In the genomic region with DNA sequence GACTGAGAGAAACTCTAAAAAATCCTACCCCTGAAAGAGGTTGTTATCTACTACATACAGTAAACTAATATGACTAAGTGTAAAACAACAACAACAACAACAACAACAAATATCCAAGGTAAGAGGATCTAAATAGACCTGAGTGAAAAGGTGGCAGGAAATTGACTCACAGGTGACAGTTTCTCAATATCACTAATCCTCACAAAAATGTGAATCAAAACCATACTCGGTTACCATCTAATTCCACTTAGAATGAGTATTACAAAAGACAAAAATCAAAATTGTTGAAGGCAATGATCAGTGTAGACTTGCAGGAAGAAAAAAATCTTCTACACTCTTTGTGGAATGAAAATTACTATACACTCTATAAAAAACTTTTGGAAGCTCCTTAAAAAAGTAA, we compare ENCODE assay signal across 1 cellular context.
TF ChIP-seq lines count a peak whose summit lies in the region.

No MANE protein-coding gene starts in this region.

TF ChIP-seq in GM12878, 131 proteins besides CTCF, POLR2A, EP300 and RAD21 (continues in another document):
- TF ChIP-seq ZNF384 (IDR thresholded peaks at IDR 0.05; ENCODE audit: borderline replicate concordance, low read depth, low read length) = no peak
- no peak for TF ChIP-seq SIX5 (IDR thresholded peaks at IDR 0.05; ENCODE audit: low read depth, low read length, severe bottlenecking)
- TF ChIP-seq TCF12 (IDR thresholded peaks at IDR 0.05; ENCODE audit: low read depth, low read length) = no peak
- TF ChIP-seq NFXL1 (IDR thresholded peaks at IDR 0.05; ENCODE audit: borderline replicate concordance) = no peak
- TF ChIP-seq SREBF2 (IDR thresholded peaks at IDR 0.05; ENCODE audit: low read length) = no peak
- TF ChIP-seq CHD2 (IDR thresholded peaks at IDR 0.05; ENCODE audit: borderline replicate concordance, low read depth, low read length) = no peak
- TF ChIP-seq ATF2 (IDR thresholded peaks at IDR 0.05; ENCODE audit: low read length) = no peak; the same call in 1 of the 2 replicates
- no peak for TF ChIP-seq POU2F2 (IDR thresholded peaks at IDR 0.05; ENCODE audit: borderline replicate concordance, low read depth, low read length)
- no peak for TF ChIP-seq POLR2AphosphoS2 (IDR thresholded peaks at IDR 0.05; ENCODE audit: low read depth, low read length)
- no peak for TF ChIP-seq NRF1 (conservative IDR thresholded peaks at IDR 0.05; ENCODE audit: low read depth, low read length)
- TF ChIP-seq ZNF217 (IDR thresholded peaks at IDR 0.05) = no peak
- TF ChIP-seq HDAC2 (IDR thresholded peaks at IDR 0.05) = no peak
- TF ChIP-seq NFIC (IDR thresholded peaks at IDR 0.05; ENCODE audit: low read depth, low read length) = peak; percentile 85; the same call in 1 of the 2 replicates
- TF ChIP-seq KLF5 (IDR thresholded peaks at IDR 0.05; ENCODE audit: partially characterized antibody) = no peak
- TF ChIP-seq MEF2B (IDR thresholded peaks at IDR 0.05; ENCODE audit: partially characterized antibody, poor library complexity, severe bottlenecking) = no peak
- 0 out of 2 replicates have a peak, but pooled peaks have one; percentile 20 for TF ChIP-seq EED (IDR thresholded peaks at IDR 0.05; ENCODE audit: low read depth)
- TF ChIP-seq IKZF2 (IDR thresholded peaks at IDR 0.05) = no peak
- no peak for TF ChIP-seq MTA3 (IDR thresholded peaks at IDR 0.05; ENCODE audit: borderline replicate concordance, low read length)
- TF ChIP-seq ZZZ3 (IDR thresholded peaks at IDR 0.05; ENCODE audit: control insufficient read depth, insufficient read length, low read depth) = no peak
- no peak for TF ChIP-seq SMAD1 (IDR thresholded peaks at IDR 0.05; ENCODE audit: low read depth, partially characterized antibody)
- no peak for TF ChIP-seq NR2C2 (IDR thresholded peaks at IDR 0.05; ENCODE audit: borderline replicate concordance, control insufficient read depth, insufficient read length, low read depth)
- peak; percentile 97 for TF ChIP-seq JUNB (IDR thresholded peaks at IDR 0.05)
- TF ChIP-seq CREM (IDR thresholded peaks at IDR 0.05; ENCODE audit: low read depth) = peak; percentile 61; the same call in 1 of the 2 replicates
- TF ChIP-seq HDGF (IDR thresholded peaks at IDR 0.05) = no peak
- TF ChIP-seq GATAD2B (conservative IDR thresholded peaks at IDR 0.05; ENCODE audit: low read depth) = no peak
- no peak for TF ChIP-seq KAT2A (conservative IDR thresholded peaks at IDR 0.05; ENCODE audit: control insufficient read depth, low read depth, low read length)
- TF ChIP-seq ETV6 (conservative IDR thresholded peaks at IDR 0.05 in 1 of 2, IDR thresholded peaks at IDR 0.05 in 1 of 2; ENCODE audit: borderline replicate concordance in 1 of 2, low read depth in 1 of 2) = 0 out of 4 replicates have a peak, but pooled peaks of 1 of the 2 experiments have one; percentile 17
- TF ChIP-seq ASH2L (IDR thresholded peaks at IDR 0.05; ENCODE audit: borderline replicate concordance, low read depth) = no peak
- TF ChIP-seq, protein P1, sequence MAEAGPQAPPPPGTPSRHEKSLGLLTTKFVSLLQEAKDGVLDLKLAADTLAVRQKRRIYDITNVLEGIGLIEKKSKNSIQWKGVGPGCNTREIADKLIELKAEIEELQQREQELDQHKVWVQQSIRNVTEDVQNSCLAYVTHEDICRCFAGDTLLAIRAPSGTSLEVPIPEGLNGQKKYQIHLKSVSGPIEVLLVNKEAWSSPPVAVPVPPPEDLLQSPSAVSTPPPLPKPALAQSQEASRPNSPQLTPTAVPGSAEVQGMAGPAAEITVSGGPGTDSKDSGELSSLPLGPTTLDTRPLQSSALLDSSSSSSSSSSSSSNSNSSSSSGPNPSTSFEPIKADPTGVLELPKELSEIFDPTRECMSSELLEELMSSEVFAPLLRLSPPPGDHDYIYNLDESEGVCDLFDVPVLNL (IDR thresholded peaks at IDR 0.05; ENCODE audit: low read depth, low read length) = no peak
- TF ChIP-seq FOS (IDR thresholded peaks at IDR 0.05; ENCODE audit: borderline replicate concordance, extremely low read depth, insufficient read length) = no peak
- TF ChIP-seq ESRRA (IDR thresholded peaks at IDR 0.05; ENCODE audit: low read length) = no peak
- no peak for TF ChIP-seq MYC (IDR thresholded peaks at IDR 0.05; ENCODE audit: insufficient read depth, insufficient read length, insufficient replicate concordance, low read length, severe bottlenecking)
- no peak for TF ChIP-seq STAT1 (conservative IDR thresholded peaks at IDR 0.05)
- no peak for TF ChIP-seq BCL3 (IDR thresholded peaks at IDR 0.05; ENCODE audit: borderline replicate concordance, insufficient read depth, low read depth, low read length, poor library complexity, severe bottlenecking)
- no peak for TF ChIP-seq ZBTB33 (IDR thresholded peaks at IDR 0.05)
- TF ChIP-seq PML (IDR thresholded peaks at IDR 0.05; ENCODE audit: low read length) = peak; percentile 22; the same call in 1 of the 2 replicates
- TF ChIP-seq, protein P2, sequence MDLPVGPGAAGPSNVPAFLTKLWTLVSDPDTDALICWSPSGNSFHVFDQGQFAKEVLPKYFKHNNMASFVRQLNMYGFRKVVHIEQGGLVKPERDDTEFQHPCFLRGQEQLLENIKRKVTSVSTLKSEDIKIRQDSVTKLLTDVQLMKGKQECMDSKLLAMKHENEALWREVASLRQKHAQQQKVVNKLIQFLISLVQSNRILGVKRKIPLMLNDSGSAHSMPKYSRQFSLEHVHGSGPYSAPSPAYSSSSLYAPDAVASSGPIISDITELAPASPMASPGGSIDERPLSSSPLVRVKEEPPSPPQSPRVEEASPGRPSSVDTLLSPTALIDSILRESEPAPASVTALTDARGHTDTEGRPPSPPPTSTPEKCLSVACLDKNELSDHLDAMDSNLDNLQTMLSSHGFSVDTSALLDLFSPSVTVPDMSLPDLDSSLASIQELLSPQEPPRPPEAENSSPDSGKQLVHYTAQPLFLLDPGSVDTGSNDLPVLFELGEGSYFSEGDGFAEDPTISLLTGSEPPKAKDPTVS (IDR thresholded peaks at IDR 0.05; ENCODE audit: low read depth, low read length) = no peak
- TF ChIP-seq SMC3 (IDR thresholded peaks at IDR 0.05; ENCODE audit: borderline replicate concordance, low read length) = no peak
- no peak for TF ChIP-seq FOXK2 (IDR thresholded peaks at IDR 0.05)
- TF ChIP-seq KDM1A (IDR thresholded peaks at IDR 0.05; ENCODE audit: borderline replicate concordance) = no peak
- no peak for TF ChIP-seq SUZ12 (IDR thresholded peaks at IDR 0.05; ENCODE audit: unreplicated experiment)
- no peak for TF ChIP-seq RAD51 (IDR thresholded peaks at IDR 0.05)
- TF ChIP-seq, protein P3, sequence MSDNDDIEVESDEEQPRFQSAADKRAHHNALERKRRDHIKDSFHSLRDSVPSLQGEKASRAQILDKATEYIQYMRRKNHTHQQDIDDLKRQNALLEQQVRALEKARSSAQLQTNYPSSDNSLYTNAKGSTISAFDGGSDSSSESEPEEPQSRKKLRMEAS (IDR thresholded peaks at IDR 0.05; ENCODE audit: low read depth, low read length) = no peak
- TF ChIP-seq ZNF24 (IDR thresholded peaks at IDR 0.05) = no peak
- peak; percentile 77; the same call in 1 of the 2 replicates for TF ChIP-seq FOXM1 (IDR thresholded peaks at IDR 0.05; ENCODE audit: low read depth, low read length)
- TF ChIP-seq MYB (IDR thresholded peaks at IDR 0.05; ENCODE audit: borderline replicate concordance, low read depth, low read length) = no peak
- TF ChIP-seq POLR2AphosphoS5 (IDR thresholded peaks at IDR 0.05; ENCODE audit: low read length) = no peak
- no peak for TF ChIP-seq PRDM15 (CRISPR knock-in tag; IDR thresholded peaks at IDR 0.05)
- TF ChIP-seq GABPA (IDR thresholded peaks at IDR 0.05; ENCODE audit: low read depth) = peak; percentile 45; the same call in 1 of the 2 replicates
- TF ChIP-seq ZNF687 (IDR thresholded peaks at IDR 0.05) = no peak
